In the genomic region with DNA sequence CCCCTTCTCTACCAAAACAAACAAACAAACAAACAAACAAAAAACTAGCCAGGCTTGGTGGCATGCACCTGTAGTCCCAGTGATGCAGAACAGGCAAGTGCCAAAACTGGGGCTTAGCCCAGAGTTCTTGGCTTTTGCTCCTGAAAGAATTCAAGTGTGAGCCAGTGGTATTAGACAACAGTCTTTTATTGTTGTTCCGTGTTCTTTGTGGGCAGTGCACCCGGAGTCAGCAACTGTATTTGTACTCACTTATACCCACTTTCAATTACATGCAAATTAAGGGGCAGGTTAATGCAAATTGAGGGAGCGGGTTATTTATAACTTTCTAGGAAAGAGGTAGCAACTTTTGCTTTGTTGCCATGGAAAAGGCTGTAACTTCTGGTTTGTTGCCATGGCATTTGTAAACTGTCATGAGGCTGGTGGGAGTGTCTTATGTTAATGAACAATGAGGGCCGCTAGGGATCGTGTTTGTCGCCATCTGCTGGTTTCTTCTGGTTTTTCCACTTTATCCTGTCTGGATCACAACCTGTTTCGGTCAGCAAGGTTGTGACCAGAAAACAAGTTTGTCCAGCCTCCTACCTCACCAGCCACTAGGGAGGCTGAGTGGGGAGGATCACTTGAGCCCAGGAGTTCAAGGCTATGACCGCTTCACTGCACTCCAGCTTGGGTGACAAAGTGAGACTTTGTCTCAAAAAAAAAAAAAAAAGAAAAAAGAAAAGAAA, we compare ENCODE assay signal across 8 cellular contexts.
DNase-seq lines count a peak whose midpoint lies in the region; ATAC-seq and TF ChIP-seq lines count a peak whose summit lies in the region.

No MANE protein-coding gene starts in this region.

- H3K27me3 ChIP-seq in MG63 = no peaks in the 10 kb centered on the region
- H3K27me3 ChIP-seq in sigmoid colon = no peaks in the 10 kb centered on the region

- no peaks in the 10 kb centered on the region for H3K9me3 Mint-ChIP-seq in activated naive CD4-positive, alpha-beta T cell treated with anti-CD3 and anti-CD28 coated beads for 36 hours
- no peaks in the 10 kb centered on the region for H3K9me3 Mint-ChIP-seq in naive B cell

- no peaks in the 10 kb centered on the region for H3K4me1 Mint-ChIP-seq in activated naive CD4-positive, alpha-beta T cell treated with anti-CD3 and anti-CD28 coated beads for 36 hours (ENCODE audit: low read depth)
- no peaks in the 10 kb centered on the region for H3K4me1 Mint-ChIP-seq in naive B cell

- CTCF ChIA-PET in activated naive CD4-positive, alpha-beta T cell treated with anti-CD3 and anti-CD28 coated beads for 36 hours (lab: Charles Lee) = no interaction called here

- H3K27me3 Mint-ChIP-seq in activated naive CD4-positive, alpha-beta T cell treated with anti-CD3 and anti-CD28 coated beads for 36 hours (ENCODE audit: low read depth) = no peaks in the 10 kb centered on the region
- peaks cover 4 to 28% (median 11%) of the 10 kb centered on the region in 3 donors for H3K27me3 Mint-ChIP-seq in naive B cell

- H3K4me3 Mint-ChIP-seq in activated naive CD4-positive, alpha-beta T cell treated with anti-CD3 and anti-CD28 coated beads for 36 hours = no peak overlapping the region
- no peak overlapping the region for H3K4me3 Mint-ChIP-seq in naive B cell

- no peaks in the 10 kb centered on the region for H3K9me3 ChIP-seq in MG63
- no peaks in the 10 kb centered on the region for H3K9me3 ChIP-seq in sigmoid colon

- H3K4me3 ChIP-seq in MG63 = no peak overlapping the region
- no peak overlapping the region for H3K4me3 ChIP-seq in sigmoid colon

- H3K36me3 ChIP-seq in MG63 = no peaks in the 10 kb centered on the region
- no peaks in the 10 kb centered on the region for H3K36me3 ChIP-seq in sigmoid colon

- intact Hi-C loops in activated naive CD4-positive, alpha-beta T cell treated with anti-CD3 and anti-CD28 coated beads for 36 hours (cut with micrococcal nuclease) = loop anchor here (1.0 kb wide), 2 partner anchors 148 to 245 kb away; no protein-coding TSS in a partner anchor
- intact Hi-C loops in sigmoid colon (cut with DNase I) = no loop called here

- no peak for TF ChIP-seq EP300 in sigmoid colon (IDR thresholded peaks at IDR 0.05)

- H3K36me3 Mint-ChIP-seq in activated naive CD4-positive, alpha-beta T cell treated with anti-CD3 and anti-CD28 coated beads for 36 hours (ENCODE audit: low read depth) = no peaks in the 10 kb centered on the region
- no peaks in the 10 kb centered on the region for H3K36me3 Mint-ChIP-seq in naive B cell

- H3K4me1 ChIP-seq in sigmoid colon = no peaks in the 10 kb centered on the region

- no peak overlapping the region for H3K27ac ChIP-seq in sigmoid colon

- no peak overlapping the region for H3K27ac Mint-ChIP-seq in activated naive CD4-positive, alpha-beta T cell treated with anti-CD3 and anti-CD28 coated beads for 36 hours
- H3K27ac Mint-ChIP-seq in naive B cell = no peak overlapping the region

- peak; percentile 56 for DNase-seq in activated naive CD4-positive, alpha-beta T cell treated with anti-CD3 and anti-CD28 coated beads for 36 hours
- no peak for DNase-seq in activated naive CD4-positive, alpha-beta T cell (lab: John Stamatoyannopoulos, UW)
- DNase-seq in MG63 = peak; percentile 11
- peak in 3 of 5 donors; percentile 1 to 37 (median 3) for DNase-seq in T-helper 1 cell
- DNase-seq in dermis microvascular lymphatic vessel endothelial cell (ENCODE audit: low read depth in 2 of 2) = peak; percentile 87 to 88
- peak; percentile 19 for DNase-seq in naive B cell
- no peak for DNase-seq in sigmoid colon

- WGBS in sigmoid colon, 2 donors = 9 to 30% methylated on average over 8 of the region's 8 CpGs

- no peak for TF ChIP-seq CTCF in sigmoid colon (IDR thresholded peaks at IDR 0.05)

- ATAC-seq in GM21737 (IDR thresholded peaks at IDR 0.05; ENCODE audit: unreplicated experiment) = peak; percentile 81
- ATAC-seq in naive B cell (ENCODE audit: low read depth in 2 of 2) = peak; percentile 28 to 55

- TF ChIP-seq POLR2A in sigmoid colon (IDR thresholded peaks at IDR 0.05) = no peak

Comparison
In these comparisons a context has a peak if more than half of its experiments do, and no peak if none do; other contexts are left out.
1. DNase-seq: peak in activated naive CD4-positive, alpha-beta T cell treated with anti-CD3 and anti-CD28 coated beads for 36 hours (single experiment), MG63 (single experiment), T-helper 1 cell (3 of 5), dermis microvascular lymphatic vessel endothelial cell (2 of 2) and naive B cell (single experiment); none in activated naive CD4-positive, alpha-beta T cell (0 of 4) and sigmoid colon (single experiment).